Comparison of ENCODE assay signal across 1 cellular context in genomic region chr16:28910046-28911031, GRCh38.
A peak's percentile ranks its signal among the peaks of the same experiment; 100 is the strongest.
TF ChIP-seq lines count a peak whose summit lies in the region.

No MANE protein-coding gene starts in this region.

TF ChIP-seq in HCT116, 20 proteins besides CTCF, POLR2A, EP300 and RAD21:
- no peak for TF ChIP-seq ZNF274 (IDR thresholded peaks at IDR 0.05; ENCODE audit: low read depth, low read length)
- TF ChIP-seq MAX (IDR thresholded peaks at IDR 0.05): peak; percentile 69
- no peak for TF ChIP-seq YY1 (IDR thresholded peaks at IDR 0.05; ENCODE audit: extremely low read depth, insufficient replicate concordance, low read depth, low read length)
- no peak for TF ChIP-seq EZH2 (IDR thresholded peaks at IDR 0.05)
- TF ChIP-seq EGR1 (IDR thresholded peaks at IDR 0.05; ENCODE audit: low read depth): no peak
- no peak for TF ChIP-seq EZH2phosphoT487 (IDR thresholded peaks at IDR 0.05; ENCODE audit: borderline replicate concordance)
- no peak for TF ChIP-seq CBX3 (IDR thresholded peaks at IDR 0.05; ENCODE audit: low read depth)
- peak; percentile 66 for TF ChIP-seq JUND (IDR thresholded peaks at IDR 0.05)
- peak; percentile 71 for TF ChIP-seq FOSL1 (IDR thresholded peaks at IDR 0.05; ENCODE audit: low read depth)
- TF ChIP-seq POLR2AphosphoS5 (IDR thresholded peaks at IDR 0.05; ENCODE audit: low read depth, low read length): no peak
- TF ChIP-seq CEBPB (IDR thresholded peaks at IDR 0.05; ENCODE audit: low read depth): no peak
- TF ChIP-seq ZBTB33 (IDR thresholded peaks at IDR 0.05; ENCODE audit: extremely low read depth, insufficient replicate concordance, low read length): no peak
- TF ChIP-seq TCF7L2 (IDR thresholded peaks at IDR 0.05; ENCODE audit: borderline replicate concordance, extremely low read depth, insufficient read depth, insufficient read length): peak; percentile 59
- TF ChIP-seq SIN3A (IDR thresholded peaks at IDR 0.05; ENCODE audit: low read depth): no peak
- no peak for TF ChIP-seq REST (IDR thresholded peaks at IDR 0.05; ENCODE audit: low read depth)
- no peak for TF ChIP-seq SRF (IDR thresholded peaks at IDR 0.05; ENCODE audit: low read depth)
- 0 out of 2 replicates have a peak, but pooled peaks have one; percentile 17 for TF ChIP-seq ZFX (IDR thresholded peaks at IDR 0.05)
- TF ChIP-seq SP1 (IDR thresholded peaks at IDR 0.05; ENCODE audit: low read depth): no peak
